In genomic region chr7:41336981-41337380, GRCh38 we compare ENCODE assay signal across 24 cellular contexts.
DNase-seq lines count a peak whose midpoint lies in the region; ATAC-seq, FAIRE-seq and TF ChIP-seq lines count a peak whose summit lies in the region.
"Had no signal": no experiment of that assay in that cellular context is flagged by ENCODE, and none has a peak within 500 bp of the region (broad histone marks: within the 10 kb centered on the region; RNA-seq: fewer than 3 reads in every experiment).

No MANE protein-coding gene starts in this region.

- no peaks in the 10 kb centered on the region for H3K27me3 Mint-ChIP-seq in astrocyte (ENCODE audit: low read depth, unreplicated experiment)
- H3K27me3 Mint-ChIP-seq: CD8-positive, alpha-beta memory T cell had no signal

- H3K9me3 ChIP-seq in astrocyte (ENCODE audit: insufficient read depth, low read depth, low read length) (no peaks in the 10 kb centered on the region), osteoblast (ENCODE audit: low read depth, low read length) (no peaks in the 10 kb centered on the region)

- H3K9ac ChIP-seq in astrocyte (ENCODE audit: low read length), result no peak overlapping the region

- ATAC-seq in GM18861 (IDR thresholded peaks at IDR 0.05; ENCODE audit: unreplicated experiment) (no peak), HG03521 (IDR thresholded peaks at IDR 0.05; ENCODE audit: unreplicated experiment) (no peak), GM19455 (IDR thresholded peaks at IDR 0.05; ENCODE audit: unreplicated experiment) (no peak), HG03280 (IDR thresholded peaks at IDR 0.05; ENCODE audit: unreplicated experiment) (no peak)
- ATAC-seq: Panc1 had no signal

- H3K79me2 ChIP-seq in astrocyte (ENCODE audit: insufficient read depth, low read length) (no peaks in the 10 kb centered on the region), osteoblast (ENCODE audit: insufficient read depth, low read length) (no peaks in the 10 kb centered on the region)

- H3K27me3 ChIP-seq in astrocyte (ENCODE audit: insufficient read depth, low read length) (no peaks in the 10 kb centered on the region), osteoblast (ENCODE audit: insufficient read depth, low read length) (no peaks in the 10 kb centered on the region)

- H3K4me1 Mint-ChIP-seq in astrocyte (ENCODE audit: low read depth, unreplicated experiment), result peaks cover 40% of the 10 kb centered on the region
- H3K4me1 Mint-ChIP-seq: CD8-positive, alpha-beta memory T cell had no signal

- H4K20me1 ChIP-seq in astrocyte (ENCODE audit: insufficient read depth, low read length) (no peaks in the 10 kb centered on the region), osteoblast (ENCODE audit: insufficient read depth, low read length) (no peaks in the 10 kb centered on the region)

- H3K27ac ChIP-seq in astrocyte (ENCODE audit: low read depth, low read length) (no peak overlapping the region), osteoblast (ENCODE audit: low read depth, low read length) (no peak overlapping the region)
- H3K27ac ChIP-seq: C4-2B had no signal

- peaks cover 16% of the 10 kb centered on the region for H3K4me1 ChIP-seq in astrocyte (ENCODE audit: insufficient read depth, low read length)
- H3K4me1 ChIP-seq in osteoblast (ENCODE audit: insufficient read depth, low read length), result peaks cover 21% of the 10 kb centered on the region

- H3K4me2 ChIP-seq in astrocyte (ENCODE audit: low read length) (no peak overlapping the region), osteoblast (ENCODE audit: insufficient read depth, low read length) (peak overlapping the region; percentile 2)

- H2AFZ ChIP-seq in astrocyte (ENCODE audit: low read depth, low read length) (no peak overlapping the region), osteoblast (ENCODE audit: low read length) (peak overlapping the region; percentile 19)

- no peaks in the 10 kb centered on the region for H3K36me3 Mint-ChIP-seq in astrocyte (ENCODE audit: low read depth, unreplicated experiment)
- H3K36me3 Mint-ChIP-seq: CD8-positive, alpha-beta memory T cell had no signal

- no peak for TF ChIP-seq CTCF in astrocyte (IDR thresholded peaks at IDR 0.05; ENCODE audit: insufficient read depth, low read depth, low read length)
- no peak for TF ChIP-seq CTCF in osteoblast (IDR thresholded peaks at IDR 0.05; ENCODE audit: extremely low read depth, low read depth, low read length)

- no peak overlapping the region for H3K4me3 Mint-ChIP-seq in astrocyte (ENCODE audit: unreplicated experiment)
- H3K4me3 Mint-ChIP-seq: CD8-positive, alpha-beta memory T cell had no signal

- DNase-seq in HCEC 1CT (peak; percentile 15), astrocyte (ENCODE audit: low read depth) (no peak), inferior parietal cortex (ENCODE audit: extremely low spot score) (peak; percentile 8), osteoblast (ENCODE audit: insufficient read length, low spot score, missing footprints) (no peak)
- DNase-seq: Calu3; CD8-positive, alpha-beta memory T cell; DMS153; KG1; NCI-H1092 treated with DMSO at 0.1 percent for 48 hours; NCI-H1436 treated with DMSO at 0.1 percent for 48 hours; NCI-H2029; NCI-H226; NCI-H510A treated with DMSO at 0.1 percent for 48 hours; NCI-H748 treated with DMSO at 0.1 percent for 48 hours; SIG-M5 had no signal

- H3K4me3 ChIP-seq in astrocyte (ENCODE audit: insufficient read depth, low read depth, low read length) (no peak overlapping the region), osteoblast (ENCODE audit: insufficient read depth, low read length) (no peak overlapping the region)

- FAIRE-seq in astrocyte (lab: Jason Lieb, UNC), result peak; percentile 17
- FAIRE-seq: G401.6, GM18507, H1 had no signal

- H3K36me3 ChIP-seq in astrocyte (ENCODE audit: insufficient read depth, low read length) (no peaks in the 10 kb centered on the region), osteoblast (ENCODE audit: insufficient read depth, low read length) (no peaks in the 10 kb centered on the region)

- H3K27ac Mint-ChIP-seq in astrocyte (ENCODE audit: unreplicated experiment), result peak overlapping the region; percentile 34
- H3K27ac Mint-ChIP-seq: CD8-positive, alpha-beta memory T cell had no signal

- no peaks in the 10 kb centered on the region for H3K9me3 Mint-ChIP-seq in astrocyte (ENCODE audit: unreplicated experiment)

Comparison
In these comparisons a context has a peak if more than half of its experiments do, and no peak if none do; other contexts are left out.
1. DNase-seq: peak in HCEC 1CT (single experiment) and inferior parietal cortex (single experiment); none in astrocyte (single experiment) and osteoblast (single experiment).